ENCODE assay signal across 8 cellular contexts in genomic region chr21:44817914-44818635, GRCh38. TPM values are rescaled to one million over a fixed set of nuclear protein-coding genes. Genes with fewer than 3 reads are reported as not detected.
DNase-seq lines count a peak whose midpoint lies in the region; ATAC-seq and TF ChIP-seq lines count a peak whose summit lies in the region.

Gene SUMO3, minus strand, starts transcription at chr21:44818062. Its CDS starts 94 bp downstream, at chr21:44817968.

- H3K4me3 ChIP-seq in DND-41 (ENCODE audit: low read depth in 1 of 2, low read length in 2 of 2) (peak within 1 kb of the TSS; percentile 66 to 89), IMR-90 (ENCODE audit: insufficient read depth, low read depth, low read length) (peak within 1 kb of the TSS; percentile 99), osteoblast (ENCODE audit: insufficient read depth, low read length) (peak within 1 kb of the TSS; percentile 82)

- 0 out of 2 replicates have a peak within 1 kb of the TSS, but pooled peaks have one; percentile 8 for H2BK120ac ChIP-seq in IMR-90 (ENCODE audit: low read depth, low read length)

- peak; percentile 77 for ATAC-seq in DND-41 (ENCODE audit: insufficient read depth, low read depth)
- ATAC-seq in GM21423 (IDR thresholded peaks at IDR 0.05; ENCODE audit: unreplicated experiment): peak; percentile 60
- peak; percentile 55 for ATAC-seq in IMR-90 (ENCODE audit: low read depth)

- H3K79me2 ChIP-seq in DND-41 (ENCODE audit: insufficient read depth, low read length): peaks cover 44% of the 10 kb centered on the region
- peaks cover 44% of the 10 kb centered on the region for H3K79me2 ChIP-seq in osteoblast (ENCODE audit: insufficient read depth, low read length)

- peak; percentile 89 for DNase-seq in DND-41
- DNase-seq in IMR-90: peak; percentile 76
- DNase-seq in SKM-1 treated with dmso at 0.1 percent for 144 hours (lab: John Stamatoyannopoulos, UW; ENCODE audit: unreplicated experiment): peak; percentile 64
- DNase-seq in glomerular visceral epithelial cell (ENCODE audit: extremely low spot score): peak; percentile 84
- DNase-seq in osteoblast (ENCODE audit: insufficient read length, low spot score, missing footprints): peak; percentile 99

- TF ChIP-seq POLR2A in IMR-90 (IDR thresholded peaks at IDR 0.05; ENCODE audit: low read depth, low read length): peak; percentile 74

- H3K4me2 ChIP-seq in DND-41 (ENCODE audit: insufficient read depth, low read length): peak within 1 kb of the TSS; percentile 98
- peak within 1 kb of the TSS; percentile 98 for H3K4me2 ChIP-seq in IMR-90 (ENCODE audit: low read depth, low read length)
- peak within 1 kb of the TSS; percentile 87 for H3K4me2 ChIP-seq in osteoblast (ENCODE audit: insufficient read depth, low read length)

- H3K27ac Mint-ChIP-seq in activated naive CD4-positive, alpha-beta T cell treated with anti-CD3 and anti-CD28 coated beads, Interleukin-2, amount 50 U/mL, for 24 hours: peak within 1 kb of the TSS; percentile 8

- H3K36me3 ChIP-seq in DND-41 (ENCODE audit: insufficient read depth, low read length) (peaks cover 37% of the 10 kb centered on the region), IMR-90 (ENCODE audit: control insufficient read depth, insufficient read depth, low read length) (peaks cover 7% of the 10 kb centered on the region; the same call in 1 of the 2 replicates), osteoblast (ENCODE audit: insufficient read depth, low read length) (peaks cover 4% of the 10 kb centered on the region)

- H2BK15ac ChIP-seq in IMR-90 (ENCODE audit: low read depth, low read length): no peak within 1 kb of the TSS

- peak within 1 kb of the TSS; percentile 67 for H2BK5ac ChIP-seq in IMR-90 (ENCODE audit: low read depth, low read length, poor library complexity, severe bottlenecking)

- peak within 1 kb of the TSS; percentile 65 for H2AK5ac ChIP-seq in IMR-90 (ENCODE audit: low read depth, low read length)

- H3K9me1 ChIP-seq in IMR-90 (ENCODE audit: insufficient read depth, low read length): peaks cover 8% of the 10 kb centered on the region

- peak within 1 kb of the TSS; percentile 95 for H2AK9ac ChIP-seq in IMR-90 (replicated peaks; ENCODE audit: low read depth, low read length, poor library complexity)

- peaks cover 19% of the 10 kb centered on the region for H3K4me1 Mint-ChIP-seq in activated naive CD4-positive, alpha-beta T cell treated with anti-CD3 and anti-CD28 coated beads, Interleukin-2, amount 50 U/mL, for 24 hours

- peaks cover 16 to 54% of the 10 kb centered on the region in 2 experiments for H3K79me1 ChIP-seq in IMR-90 (ENCODE audit: low read depth in 1 of 2, low read length in 2 of 2)

- peaks cover 37% of the 10 kb centered on the region for H3K4me1 ChIP-seq in DND-41 (ENCODE audit: insufficient read depth, low read length)
- H3K4me1 ChIP-seq in IMR-90 (ENCODE audit: control insufficient read depth, insufficient read depth, low read length): peaks cover 8% of the 10 kb centered on the region; the same call in 1 of the 2 replicates
- peaks cover 24% of the 10 kb centered on the region for H3K4me1 ChIP-seq in osteoblast (ENCODE audit: insufficient read depth, low read length)

- in situ Hi-C loops in IMR-90 (cut with MboI; ENCODE audit: low sequenced_read_pairs): loop anchor here (25.0 kb wide), 1 partner anchor 294 kb away; no protein-coding TSS in a partner anchor

- H2AFZ ChIP-seq in DND-41 (ENCODE audit: low read depth, low read length) (peak within 1 kb of the TSS; percentile 83), IMR-90 (replicated peaks; ENCODE audit: low read length, poor library complexity) (peak within 1 kb of the TSS; percentile 94), osteoblast (ENCODE audit: low read length) (peak within 1 kb of the TSS; percentile 70)

- no peak within 1 kb of the TSS for H3K18ac ChIP-seq in IMR-90 (ENCODE audit: low read depth, low read length)

- peak within 1 kb of the TSS; percentile 73 to 85; a peak in 3 of 4 replicates for H4K8ac ChIP-seq in IMR-90 (ENCODE audit: low read depth in 2 of 2, low read length in 2 of 2)

- H4K5ac ChIP-seq in IMR-90 (ENCODE audit: low read depth, low read length): peak within 1 kb of the TSS; percentile 61

- H3K9me3 Mint-ChIP-seq in activated naive CD4-positive, alpha-beta T cell treated with anti-CD3 and anti-CD28 coated beads, Interleukin-2, amount 50 U/mL, for 24 hours: peaks cover 5% of the 10 kb centered on the region

- H3K23ac ChIP-seq in IMR-90 (ENCODE audit: low read depth, low read length): peak within 1 kb of the TSS; percentile 91

- dilution Hi-C loops in IMR-90 (cut with HindIII; ENCODE audit: low sequenced_read_pairs, unreplicated experiment): no loop called here

- H4K20me1 ChIP-seq in DND-41 (ENCODE audit: insufficient read depth, low read length) (peaks cover 44% of the 10 kb centered on the region), IMR-90 (ENCODE audit: insufficient read depth, low read length) (peaks cover 44% of the 10 kb centered on the region), osteoblast (ENCODE audit: insufficient read depth, low read length) (peaks cover 31% of the 10 kb centered on the region)

- H2BK20ac ChIP-seq in IMR-90 (ENCODE audit: low read depth, low read length): no peak within 1 kb of the TSS

- peak within 1 kb of the TSS; percentile 80 for H3K4ac ChIP-seq in IMR-90 (ENCODE audit: low read depth, low read length)

- H3K56ac ChIP-seq in IMR-90 (ENCODE audit: extremely low read depth, insufficient read depth, low read length): no peak within 1 kb of the TSS

- H3K14ac ChIP-seq in IMR-90 (replicated peaks; ENCODE audit: low read depth, low read length): peak within 1 kb of the TSS; percentile 71; the same call in 1 of the 2 replicates

- H3K9me3 ChIP-seq in DND-41 (ENCODE audit: insufficient read depth, low read length, severe bottlenecking) (peaks cover 12% of the 10 kb centered on the region), IMR-90 (ENCODE audit: control insufficient read depth, insufficient read depth, low read length) (peaks cover 36% of the 10 kb centered on the region), osteoblast (ENCODE audit: low read depth, low read length) (peaks cover 8% of the 10 kb centered on the region)

- TF ChIP-seq CTCF in DND-41 (IDR thresholded peaks at IDR 0.05; ENCODE audit: borderline replicate concordance, extremely low read depth, low read length, poor library complexity, severe bottlenecking): peak; percentile 17
- TF ChIP-seq CTCF in IMR-90 (conservative IDR thresholded peaks at IDR 0.05; ENCODE audit: low read depth, low read length): no peak
- no peak for TF ChIP-seq CTCF in osteoblast (IDR thresholded peaks at IDR 0.05; ENCODE audit: extremely low read depth, low read depth, low read length)

- 0% methylated on average over 20 of the region's 108 CpGs; no CpG with 5 or more reads in 1 of the 2 experiments for WGBS in IMR-90 (ENCODE audit: extremely low coverage in 2 of 2, insufficient read length in 1 of 2), 2 experiments

- no peaks in the 10 kb centered on the region for H3K36me3 Mint-ChIP-seq in activated naive CD4-positive, alpha-beta T cell treated with anti-CD3 and anti-CD28 coated beads, Interleukin-2, amount 50 U/mL, for 24 hours

- CTCF ChIA-PET in IMR-90 (lab: Yijun Ruan, JAX): interaction anchor here (0.6 kb wide), 1 partner anchor 961 kb away, joined by 4 read pairs; no protein-coding TSS in a partner anchor

- H3K27me3 ChIP-seq in DND-41 (ENCODE audit: insufficient read depth, low read length, poor library complexity) (no peaks in the 10 kb centered on the region), IMR-90 (ENCODE audit: control insufficient read depth, insufficient read depth, low read length) (no peaks in the 10 kb centered on the region), osteoblast (ENCODE audit: insufficient read depth, low read length) (no peaks in the 10 kb centered on the region)

- BruUV-seq in IMR-90 (replicated peaks; lab: Mats Ljungman, UMichigan): no TSS peak

- H3K27me3 Mint-ChIP-seq in activated naive CD4-positive, alpha-beta T cell treated with anti-CD3 and anti-CD28 coated beads, Interleukin-2, amount 50 U/mL, for 24 hours: no peaks in the 10 kb centered on the region

- peak within 1 kb of the TSS; percentile 65 for H3K4me3 Mint-ChIP-seq in activated naive CD4-positive, alpha-beta T cell treated with anti-CD3 and anti-CD28 coated beads, Interleukin-2, amount 50 U/mL, for 24 hours

- peak within 1 kb of the TSS; percentile 87 for H3K27ac ChIP-seq in DND-41 (ENCODE audit: low read length)
- H3K27ac ChIP-seq in IMR-90 (ENCODE audit: insufficient read depth, low read length): peak within 1 kb of the TSS; percentile 75; the same call in 1 of the 2 replicates
- peak within 1 kb of the TSS; percentile 37 for H3K27ac ChIP-seq in osteoblast (ENCODE audit: low read depth, low read length)
- peak within 1 kb of the TSS; percentile 50 for H3K27ac ChIP-seq in temporal lobe (ENCODE audit: low read depth, low read length)

- intact Hi-C loops in IMR-90 (cut with micrococcal nuclease): loop anchor here (5.0 kb wide), 1 partner anchor 54 kb away; the partner anchor contains the start of gene PTTG1IP

- POLR2A ChIA-PET in IMR-90 (lab: Charles Lee; ENCODE audit: unreplicated experiment): no interaction called here

- TF ChIP-seq RAD21 in IMR-90 (IDR thresholded peaks at IDR 0.05; ENCODE audit: low read length): no peak

- H3K9ac ChIP-seq in DND-41 (ENCODE audit: low read depth, low read length): peak within 1 kb of the TSS; percentile 98
- H3K9ac ChIP-seq in IMR-90 (ENCODE audit: low read depth, low read length): peak within 1 kb of the TSS; percentile 91

- H4K91ac ChIP-seq in IMR-90 (ENCODE audit: insufficient read depth, low read depth, low read length): peak within 1 kb of the TSS; percentile 40; the same call in 1 of the 2 replicates

TF ChIP-seq in IMR-90, 13 proteins besides CTCF, POLR2A, EP300 and RAD21:
- TF ChIP-seq FOS (IDR thresholded peaks at IDR 0.05; ENCODE audit: low read depth, low read length): no peak
- no peak for TF ChIP-seq MAFK (IDR thresholded peaks at IDR 0.05; ENCODE audit: low read depth, low read length)
- no peak for TF ChIP-seq RCOR1 (IDR thresholded peaks at IDR 0.05; ENCODE audit: insufficient replicate concordance, low read length)
- no peak for TF ChIP-seq SMC3 (IDR thresholded peaks at IDR 0.05; ENCODE audit: low read depth, low read length)
- TF ChIP-seq USF2 (IDR thresholded peaks at IDR 0.05; ENCODE audit: low read depth, low read length): peak; percentile 96
- TF ChIP-seq NFE2L2 (IDR thresholded peaks at IDR 0.05; ENCODE audit: low read depth, low read length): no peak
- TF ChIP-seq CHD1 (IDR thresholded peaks at IDR 0.05; ENCODE audit: low read depth, low read length): no peak

RNA-seq across cellular contexts. Expression of gene SUMO3, which starts in this region (rescaled TPM):
- total RNA-seq in IMR-90 (2012; rRNA removed): 64.9 and 103 TPM in 2 replicates
- 101 and 104 TPM in 2 replicates for polyA plus RNA-seq in IMR-90 (2012; rRNA removed)
- polyA plus RNA-seq in IMR-90 (2012; cell fraction: cytosol; rRNA removed): 73.7 and 82.6 TPM in 2 replicates
- 23.5 and 36.3 TPM in 2 replicates for polyA plus RNA-seq in IMR-90 (2012; cell fraction: nucleus; rRNA removed; ENCODE audit: low replicate concordance)
- total RNA-seq in osteoblast: 80.7 and 82.8 TPM in 2 replicates
- 55.6 TPM for total RNA-seq in temporal lobe

Comparison
In these comparisons a context has a peak if more than half of its experiments do, and no peak if none do; other contexts are left out.
1. Peak in every context shown above with its lines: DNase-seq, ATAC-seq, H3K4me3 ChIP-seq and H3K27ac ChIP-seq.
2. H3K27ac ChIP-seq: peak in every context shown above with its lines; median percentile 87 in DND-41; 75 in IMR-90; 50 in temporal lobe; 37 in osteoblast.